In genomic region chr11:92866679-92867282, GRCh38 we compare ENCODE assay signal across 1 cellular context.
TF ChIP-seq lines count a peak whose summit lies in the region.

No MANE protein-coding gene starts in this region.

TF ChIP-seq in H1, 55 proteins besides CTCF, POLR2A, EP300 and RAD21 (continued from another document):
- TF ChIP-seq CBX8 (IDR thresholded peaks at IDR 0.05; ENCODE audit: borderline replicate concordance, low read depth, low read length) (no peak), POLR2AphosphoS5 (IDR thresholded peaks at IDR 0.05; ENCODE audit: low read depth, low read length) (no peak), SIX5 (IDR thresholded peaks at IDR 0.05; ENCODE audit: low read depth, low read length) (no peak)
